21 cellular contexts compared by ENCODE assay signal in the genomic region with DNA sequence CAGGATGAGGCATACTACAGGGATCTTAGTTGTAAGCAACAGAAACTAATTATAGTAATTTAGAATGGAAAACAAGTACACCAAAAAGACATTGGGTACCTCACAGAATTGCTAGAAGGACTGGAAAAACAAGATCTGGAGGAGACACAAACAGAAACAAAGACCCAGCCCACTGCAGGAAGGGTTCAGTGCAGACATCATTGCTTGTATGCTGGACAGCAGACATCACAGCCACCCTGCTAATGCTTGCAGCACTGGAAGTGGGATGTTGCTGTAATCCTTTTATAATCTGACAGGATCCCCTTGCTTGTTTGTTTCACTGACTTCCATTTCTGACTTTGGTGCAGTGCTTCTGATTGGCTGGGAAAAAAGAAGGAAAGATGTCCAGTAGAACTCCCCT.
DNase-seq lines count a peak whose midpoint lies in the region; ATAC-seq, FAIRE-seq and TF ChIP-seq lines count a peak whose summit lies in the region.
"Had no signal": no experiment of that assay in that cellular context is flagged by ENCODE, and none has a peak within 500 bp of the region (broad histone marks: within the 10 kb centered on the region; RNA-seq: fewer than 3 reads in every experiment).

No MANE protein-coding gene starts in this region.

- ATAC-seq in HepG2 (no peak), right lobe of liver (no peak), K562 (no peak)

- CTCF ChIA-PET in HepG2 (lab: Yijun Ruan, JAX; ENCODE audit: low intra/inter-chr PET ratio, low total read pairs) (no interaction called here), K562 (lab: Yijun Ruan, JAX; ENCODE audit: low intra/inter-chr PET ratio) (interaction anchor here (0.6 kb wide), 1 partner anchor 300 kb away, joined by 3 read pairs; no protein-coding TSS in a partner anchor)

- no peak overlapping the region for H3K4me3 ChIP-seq in HepG2 (replicated peaks in 1 of 3; ENCODE audit: insufficient read depth in 1 of 3, low read depth in 2 of 3, low read length in 3 of 3)
- no peak overlapping the region for H3K4me3 ChIP-seq in right lobe of liver
- H3K4me3 ChIP-seq in K562, result no peak overlapping the region
- no peak overlapping the region for H3K4me3 ChIP-seq in testis
- H3K4me3 ChIP-seq: A549, GM23248, HAP-1 had no signal

- no peak overlapping the region for H3K27ac ChIP-seq in HepG2 (ENCODE audit: extremely low read length, insufficient read depth, low read length)
- H3K27ac ChIP-seq in right lobe of liver, result no peak overlapping the region
- no peak overlapping the region for H3K27ac ChIP-seq in K562 (ENCODE audit: extremely low read depth, low read depth, low read length)
- no peak overlapping the region for H3K27ac ChIP-seq in testis
- H3K27ac ChIP-seq: 22Rv1, A549, C4-2B, GM23248, HL-60 had no signal

- peak; percentile 44 for DNase-seq in DMS53 (lab: John Stamatoyannopoulos, UW)
- DNase-seq in DMS53 treated with DMSO at 0.1 percent for 48 hours (lab: John Stamatoyannopoulos, UW; ENCODE audit: unreplicated experiment), result no peak
- DNase-seq in HepG2 (ENCODE audit: low spot score), result no peak
- DNase-seq in right lobe of liver, result no peak
- DNase-seq in K562 (ENCODE audit: extremely low read depth in 1 of 4, low spot score in 3 of 4), result no peak
- no peak for DNase-seq in testis
- DNase-seq in DMS79 treated with DMSO at 0.1 percent for 48 hours (lab: John Stamatoyannopoulos, UW), result no peak
- DNase-seq: AML-193; CD4-positive, alpha-beta memory T cell; DMS153; GDM1; GM23248; IMR-90; KG1 had no signal

- in situ Hi-C loops in HepG2 (cut with HindIII; ENCODE audit: extremely low pct_ligation_motif_present, low pct_unique_long_range_greater_than_20kb) (no loop called here), K562 (cut with MboI) (no loop called here)

- H3K36me3 ChIP-seq in HepG2 (replicated peaks in 1 of 2; ENCODE audit: control insufficient read depth in 1 of 2, insufficient read depth in 2 of 2, low read length in 2 of 2) (no peaks in the 10 kb centered on the region), right lobe of liver (no peaks in the 10 kb centered on the region), K562 (ENCODE audit: control insufficient read depth, insufficient read depth, low read length) (no peaks in the 10 kb centered on the region), testis (ENCODE audit: low read depth, missing control alignments) (no peaks in the 10 kb centered on the region)
- H3K36me3 ChIP-seq: HAP-1 had no signal

- FAIRE-seq in HepG2 (lab: Jason Lieb, UNC), result no peak
- FAIRE-seq in K562 (lab: Jason Lieb, UNC), result no peak
- FAIRE-seq: A549, GM12892, GM18507 had no signal

- no peak overlapping the region for H2AFZ ChIP-seq in HepG2 (ENCODE audit: low read length)
- no peak overlapping the region for H2AFZ ChIP-seq in K562 (ENCODE audit: low read depth, low read length)
- H2AFZ ChIP-seq: GM23248 had no signal

- TF ChIP-seq RAD21 in HepG2 (CRISPR knock-in tag; IDR thresholded peaks at IDR 0.05) (no peak), K562 (CRISPR knock-in tag; conservative IDR thresholded peaks at IDR 0.05 in 1 of 2, IDR thresholded peaks at IDR 0.05 in 1 of 2) (no peak)

- H3K4me1 ChIP-seq in HepG2 (ENCODE audit: insufficient read depth, low read length) (no peaks in the 10 kb centered on the region), right lobe of liver (no peaks in the 10 kb centered on the region), K562 (replicated peaks in 1 of 2; ENCODE audit: control insufficient read depth in 2 of 2, insufficient read depth in 2 of 2, low read length in 2 of 2) (peaks cover 10 to 12% of the 10 kb centered on the region in 2 experiments; a peak in 4 of 5 replicates), testis (no peaks in the 10 kb centered on the region)
- H3K4me1 ChIP-seq: A549, HAP-1 had no signal

- no peak for TF ChIP-seq EP300 in HepG2 (IDR thresholded peaks at IDR 0.05; ENCODE audit: low read depth in 2 of 2, low read length in 2 of 2)
- no peak for TF ChIP-seq EP300 in HepG2 (CRISPR knock-in tag; IDR thresholded peaks at IDR 0.05; ENCODE audit: borderline replicate concordance)
- no peak for TF ChIP-seq EP300 in K562 (IDR thresholded peaks at IDR 0.05; ENCODE audit: low read length)

- H3K9me1 ChIP-seq in K562 (ENCODE audit: control insufficient read depth, insufficient read depth, low read length), result no peaks in the 10 kb centered on the region

- H4K20me1 ChIP-seq in HepG2 (ENCODE audit: insufficient read depth, low read length), result no peaks in the 10 kb centered on the region
- no peaks in the 10 kb centered on the region for H4K20me1 ChIP-seq in K562 (replicated peaks; ENCODE audit: control insufficient read depth, insufficient read depth, low read length)

- TF ChIP-seq CTCF in HepG2 (CRISPR knock-in tag; IDR thresholded peaks at IDR 0.05) (no peak), right lobe of liver (IDR thresholded peaks at IDR 0.05) (no peak), K562 (IDR thresholded peaks at IDR 0.05 in 2 of 3, conservative IDR thresholded peaks at IDR 0.05 in 1 of 3; ENCODE audit: insufficient read depth in 2 of 3, low read depth in 1 of 3, low read length in 3 of 3) (no peak), testis (IDR thresholded peaks at IDR 0.05) (no peak)

- H3K9ac ChIP-seq in HepG2 (ENCODE audit: insufficient read depth, low read depth, low read length), result no peak overlapping the region
- H3K9ac ChIP-seq in K562 (ENCODE audit: insufficient read depth in 1 of 2, low read depth in 2 of 2, low read length in 2 of 2), result no peak overlapping the region
- H3K9ac ChIP-seq: GM23248 had no signal

- intact Hi-C loops in HepG2 (cut with micrococcal nuclease; ENCODE audit: unreplicated experiment), result no loop called here
- intact Hi-C loops in right lobe of liver (cut with DNase I), result no loop called here
- intact Hi-C loops in K562 (cut with micrococcal nuclease), result loop anchor here (10.0 kb wide), 1 partner anchor 493 kb away; the partner anchor contains the start of gene WNT9A
- intact Hi-C loops in testis (cut with DNase I; ENCODE audit: low total_unique reads), result no loop called here

- BruUV-seq in HepG2 (replicated peaks; lab: Mats Ljungman, UMichigan) (no TSS peak), K562 (replicated peaks; lab: Mats Ljungman, UMichigan) (no TSS peak)

- no peaks in the 10 kb centered on the region for H3K9me3 ChIP-seq in HepG2 (ENCODE audit: low read length)
- H3K9me3 ChIP-seq in right lobe of liver, result no peaks in the 10 kb centered on the region
- H3K9me3 ChIP-seq in K562 (replicated peaks; ENCODE audit: control insufficient read depth, insufficient read depth, low read depth, low read length), result no peaks in the 10 kb centered on the region
- no peaks in the 10 kb centered on the region for H3K9me3 ChIP-seq in testis
- H3K9me3 ChIP-seq: HAP-1 had no signal

- H3K79me2 ChIP-seq in HepG2 (ENCODE audit: insufficient read depth, low read length) (no peaks in the 10 kb centered on the region), K562 (ENCODE audit: control insufficient read depth, insufficient read depth, low read length) (no peaks in the 10 kb centered on the region)

- H3K27me3 ChIP-seq in HepG2 (ENCODE audit: control insufficient read depth in 1 of 2, insufficient read depth in 2 of 2, low read length in 2 of 2), result peaks cover 0 to 22% of the 10 kb centered on the region in 2 experiments; a peak in 2 of 5 replicates
- no peaks in the 10 kb centered on the region for H3K27me3 ChIP-seq in right lobe of liver
- H3K27me3 ChIP-seq in K562 (ENCODE audit: control insufficient read depth in 2 of 2, insufficient read depth in 2 of 2, low read length in 2 of 2), result peaks cover 26 to 33% of the 10 kb centered on the region in 2 experiments
- no peaks in the 10 kb centered on the region for H3K27me3 ChIP-seq in testis

- TF ChIP-seq POLR2A in HepG2 (IDR thresholded peaks at IDR 0.05; ENCODE audit: insufficient read depth in 1 of 2, low read depth in 2 of 2, low read length in 2 of 2) (no peak), right lobe of liver (IDR thresholded peaks at IDR 0.05) (no peak), K562 (conservative IDR thresholded peaks at IDR 0.05) (no peak), testis (IDR thresholded peaks at IDR 0.05) (no peak)

- H3K4me2 ChIP-seq in HepG2 (ENCODE audit: low read depth, low read length), result no peak overlapping the region
- no peak overlapping the region for H3K4me2 ChIP-seq in K562 (ENCODE audit: insufficient read depth, low read length)
- H3K4me2 ChIP-seq: A549 had no signal

- POLR2A ChIA-PET in HepG2 (lab: Yijun Ruan, JAX) (no interaction called here), K562 (lab: Yijun Ruan, JAX) (no interaction called here)

TF ChIP-seq in HepG2, 621 proteins besides CTCF, POLR2A, EP300 and RAD21:
- TF ChIP-seq, protein P1, sequence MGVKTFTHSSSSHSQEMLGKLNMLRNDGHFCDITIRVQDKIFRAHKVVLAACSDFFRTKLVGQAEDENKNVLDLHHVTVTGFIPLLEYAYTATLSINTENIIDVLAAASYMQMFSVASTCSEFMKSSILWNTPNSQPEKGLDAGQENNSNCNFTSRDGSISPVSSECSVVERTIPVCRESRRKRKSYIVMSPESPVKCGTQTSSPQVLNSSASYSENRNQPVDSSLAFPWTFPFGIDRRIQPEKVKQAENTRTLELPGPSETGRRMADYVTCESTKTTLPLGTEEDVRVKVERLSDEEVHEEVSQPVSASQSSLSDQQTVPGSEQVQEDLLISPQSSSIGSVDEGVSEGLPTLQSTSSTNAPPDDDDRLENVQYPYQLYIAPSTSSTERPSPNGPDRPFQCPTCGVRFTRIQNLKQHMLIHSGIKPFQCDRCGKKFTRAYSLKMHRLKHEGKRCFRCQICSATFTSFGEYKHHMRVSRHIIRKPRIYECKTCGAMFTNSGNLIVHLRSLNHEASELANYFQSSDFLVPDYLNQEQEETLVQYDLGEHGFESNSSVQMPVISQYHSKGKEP (CRISPR knock-in tag; IDR thresholded peaks at IDR 0.05), result no peak
- peak; percentile 85 for TF ChIP-seq ZNF317 (CRISPR knock-in tag; IDR thresholded peaks at IDR 0.05)

TF ChIP-seq in K562, 482 proteins besides CTCF, POLR2A, EP300 and RAD21:
- peak in 1 of 2 experiments; percentile 68; a peak in 1 of 3 replicates for TF ChIP-seq CBX3 (IDR thresholded peaks at IDR 0.05; ENCODE audit: borderline replicate concordance in 1 of 2, low read length in 2 of 2)
- peak; percentile 28; the same call in 1 of the 2 replicates for TF ChIP-seq TRIM28 (IDR thresholded peaks at IDR 0.05)
- TF ChIP-seq PRMT5 (CRISPR knock-in tag; IDR thresholded peaks at IDR 0.05), result no peak
